28 cellular contexts compared by ENCODE assay signal in genomic region chr11:27553186-27553585, GRCh38. TPM values are rescaled to one million over a fixed set of nuclear protein-coding genes. Genes with fewer than 3 reads are reported as not detected.
DNase-seq lines count a peak whose midpoint lies in the region; ATAC-seq and TF ChIP-seq lines count a peak whose summit lies in the region.
"Had no signal": no experiment of that assay in that cellular context is flagged by ENCODE, and none has a peak within 500 bp of the region (broad histone marks: within the 10 kb centered on the region; RNA-seq: fewer than 3 reads in every experiment).

No MANE protein-coding gene starts in this region.

- in situ Hi-C loops in G401 (cut with HindIII; ENCODE audit: low sequenced_read_pairs) = no loop called here

- POLR2A ChIA-PET in CD8-positive, alpha-beta T cell (lab: Charles Lee) = no interaction called here

- peaks cover 8% of the 10 kb centered on the region for H3K36me3 Mint-ChIP-seq in CD8-positive, alpha-beta T cell
- no peaks in the 10 kb centered on the region for H3K36me3 Mint-ChIP-seq in T-helper 17 cell (ENCODE audit: low read depth)
- H3K36me3 Mint-ChIP-seq: activated naive CD4-positive, alpha-beta T cell treated with anti-CD3 and anti-CD28 coated beads, Interleukin-2, amount 50 U/mL, for 72 hours; memory B cell had no signal

- CTCF ChIA-PET in CD8-positive, alpha-beta T cell (lab: Charles Lee) = no interaction called here

- no peaks in the 10 kb centered on the region for H3K4me1 Mint-ChIP-seq in CD8-positive, alpha-beta T cell (ENCODE audit: low read depth)
- no peaks in the 10 kb centered on the region for H3K4me1 Mint-ChIP-seq in T-helper 17 cell
- H3K4me1 Mint-ChIP-seq: memory B cell; naive thymus-derived CD8-positive, alpha-beta T cell had no signal

- no peaks in the 10 kb centered on the region for H3K36me3 ChIP-seq in MG63
- no peaks in the 10 kb centered on the region for H3K36me3 ChIP-seq in CD8-positive, alpha-beta T cell (ENCODE audit: insufficient read depth, low read length)
- H3K36me3 ChIP-seq: colonic mucosa, stomach, upper lobe of left lung had no signal

- H3K27ac ChIP-seq in CD8-positive, alpha-beta T cell (ENCODE audit: low read depth, low read length) = no peak overlapping the region
- H3K27ac ChIP-seq: A549, body of pancreas, C4-2B, colonic mucosa, HL-60, PC-9, SK-N-MC, stomach, upper lobe of left lung had no signal

- TF ChIP-seq CTCF in retinal pigment epithelial cell (conservative IDR thresholded peaks at IDR 0.05; ENCODE audit: low read depth, low read length) = no peak
- no peak for TF ChIP-seq CTCF in CD8-positive, alpha-beta T cell (IDR thresholded peaks at IDR 0.05)

- no peak overlapping the region for H3K4me3 ChIP-seq in MG63
- no peak overlapping the region for H3K4me3 ChIP-seq in retinal pigment epithelial cell (ENCODE audit: low read length)
- H3K4me3 ChIP-seq in CD8-positive, alpha-beta T cell (ENCODE audit: low read depth, low read length) = no peak overlapping the region
- H3K4me3 ChIP-seq: A549, body of pancreas, colonic mucosa, PC-9, SK-N-MC, stomach, upper lobe of left lung had no signal

- intact Hi-C loops in CD8-positive, alpha-beta T cell (cut with DNase I, micrococcal nuclease) = no loop called here

- H3K9me3 ChIP-seq in MG63 (no peaks in the 10 kb centered on the region), T-helper 17 cell (ENCODE audit: control insufficient read depth, low read length, poor library complexity, severe bottlenecking) (no peaks in the 10 kb centered on the region)
- no peaks in the 10 kb centered on the region for H3K9me3 ChIP-seq in CD8-positive, alpha-beta T cell (ENCODE audit: low read length)
- H3K9me3 ChIP-seq: A549, body of pancreas, colonic mucosa, stomach, upper lobe of left lung had no signal

- H3K27me3 Mint-ChIP-seq in CD8-positive, alpha-beta T cell (ENCODE audit: low read depth) = no peaks in the 10 kb centered on the region
- H3K27me3 Mint-ChIP-seq in T-helper 17 cell = no peaks in the 10 kb centered on the region
- H3K27me3 Mint-ChIP-seq: memory B cell; naive thymus-derived CD8-positive, alpha-beta T cell had no signal

- H3K9me3 Mint-ChIP-seq in CD8-positive, alpha-beta T cell = no peaks in the 10 kb centered on the region
- H3K9me3 Mint-ChIP-seq: activated naive CD4-positive, alpha-beta T cell treated with anti-CD3 and anti-CD28 coated beads, Interleukin-2, amount 50 U/mL, for 72 hours; activated T-helper 1 cell treated with anti-CD3 and anti-CD28 coated beads, Interleukin-12 subunit alpha, Interleukin-12 subunit beta, Interleukin-2, Interleukin-4 antibody, amounts not matched to agents 30 ng/mL and 10 ng/mL and 1 ng/mL, durations not matched to agents 14 hours and 24 hours and 36 hours; memory B cell; naive thymus-derived CD8-positive, alpha-beta T cell had no signal

- no peaks in the 10 kb centered on the region for H3K4me1 ChIP-seq in CD8-positive, alpha-beta T cell (ENCODE audit: insufficient read depth, low read length)
- H3K4me1 ChIP-seq: A549, body of pancreas, colonic mucosa, stomach, upper lobe of left lung had no signal

- H3K27me3 ChIP-seq in MG63 = no peaks in the 10 kb centered on the region
- no peaks in the 10 kb centered on the region for H3K27me3 ChIP-seq in CD8-positive, alpha-beta T cell (ENCODE audit: insufficient read depth, low read length)
- H3K27me3 ChIP-seq: body of pancreas, colonic mucosa, stomach, upper lobe of left lung had no signal

- no peak overlapping the region for H3K27ac Mint-ChIP-seq in CD8-positive, alpha-beta T cell
- no peak overlapping the region for H3K27ac Mint-ChIP-seq in T-helper 17 cell
- H3K27ac Mint-ChIP-seq: activated naive CD4-positive, alpha-beta T cell treated with anti-CD3 and anti-CD28 coated beads, Interleukin-2, amount 50 U/mL, for 72 hours; activated T-helper 1 cell treated with anti-CD3 and anti-CD28 coated beads, Interleukin-12 subunit alpha, Interleukin-12 subunit beta, Interleukin-2, Interleukin-4 antibody, amounts not matched to agents 30 ng/mL and 10 ng/mL and 1 ng/mL, durations not matched to agents 14 hours and 24 hours and 36 hours; memory B cell; naive thymus-derived CD8-positive, alpha-beta T cell had no signal

- DNase-seq in NCI-H2227 treated with DMSO at 0.1 percent for 48 hours (lab: John Stamatoyannopoulos, UW) = peak; percentile 3
- no peak for DNase-seq in NCI-H2227 (lab: John Stamatoyannopoulos, UW; ENCODE audit: unreplicated experiment)
- DNase-seq in MG63 = peak; percentile 3
- DNase-seq in retinal pigment epithelial cell (ENCODE audit: low read depth) = peak; percentile 75
- DNase-seq in CD8-positive, alpha-beta T cell = no peak
- no peak for DNase-seq in T-helper 17 cell
- no peak for DNase-seq in G401 (ENCODE audit: low spot score)
- DNase-seq: activated CD4-positive, CD25-positive, alpha-beta regulatory T cell treated with anti-CD3 and anti-CD28 coated beads, Interleukin-2, amount 50 U/mL, for 72 hours; body of pancreas; colonic mucosa; hippocampal formation; islet precursor cell; naive thymus-derived CD8-positive, alpha-beta T cell; NCI-H1048; NCI-H2081; NCI-H748 treated with DMSO at 0.1 percent for 48 hours; PC-9; stimulated activated CD4-positive, alpha-beta T cell treated with anti-CD3 and anti-CD28 coated beads, Interleukin-2, amount 100 ng/mL, for 48 hours; stomach; upper lobe of left lung had no signal

- peak; percentile 45 for ATAC-seq in esophagus mucosa
- no peak for ATAC-seq in CD8-positive, alpha-beta T cell
- no peak for ATAC-seq in T-helper 17 cell
- ATAC-seq: A549; activated naive CD4-positive, alpha-beta T cell treated with anti-CD3 and anti-CD28 coated beads, Interleukin-2, amount 50 U/mL, for 72 hours; body of pancreas; naive thymus-derived CD8-positive, alpha-beta T cell had no signal

- H3K4me3 Mint-ChIP-seq in CD8-positive, alpha-beta T cell = no peak overlapping the region
- H3K4me3 Mint-ChIP-seq in T-helper 17 cell = no peak overlapping the region
- H3K4me3 Mint-ChIP-seq: activated T-helper 1 cell treated with anti-CD3 and anti-CD28 coated beads, Interleukin-12 subunit alpha, Interleukin-12 subunit beta, Interleukin-2, Interleukin-4 antibody, amounts not matched to agents 30 ng/mL and 10 ng/mL and 1 ng/mL, durations not matched to agents 14 hours and 24 hours and 36 hours; memory B cell; naive thymus-derived CD8-positive, alpha-beta T cell had no signal

RNA-seq across cellular contexts. Expression of gene LIN7C, which starts 46.6 kb away (rescaled TPM):
- total RNA-seq in MG63 (2014; rRNA removed; shearing (Covaris generic); ENCODE audit: low replicate concordance) = 18.0 and 33.0 TPM in 2 replicates
- total RNA-seq in esophagus mucosa (25.7 TPM), T-helper 17 cell (10 to 100 TPM; 20.4 to 20.9 TPM)
- total RNA-seq in CD8-positive, alpha-beta T cell = 10 to 100 TPM; 24.0 to 26.0 TPM
- total RNA-seq in G401 (2014; rRNA removed; shearing (Covaris generic)) = 18.1 and 38.7 TPM in 2 replicates

Comparison
In these comparisons a context has a peak if more than half of its experiments do, and no peak if none do; other contexts are left out.
1. DNase-seq: peak in NCI-H2227 treated with DMSO at 0.1 percent for 48 hours (single experiment), MG63 (single experiment) and retinal pigment epithelial cell (single experiment); none in NCI-H2227 (single experiment), CD8-positive, alpha-beta T cell (0 of 7), T-helper 17 cell (0 of 3) and G401 (single experiment).